ENCODE assay signal across 8 cellular contexts in the genomic region with DNA sequence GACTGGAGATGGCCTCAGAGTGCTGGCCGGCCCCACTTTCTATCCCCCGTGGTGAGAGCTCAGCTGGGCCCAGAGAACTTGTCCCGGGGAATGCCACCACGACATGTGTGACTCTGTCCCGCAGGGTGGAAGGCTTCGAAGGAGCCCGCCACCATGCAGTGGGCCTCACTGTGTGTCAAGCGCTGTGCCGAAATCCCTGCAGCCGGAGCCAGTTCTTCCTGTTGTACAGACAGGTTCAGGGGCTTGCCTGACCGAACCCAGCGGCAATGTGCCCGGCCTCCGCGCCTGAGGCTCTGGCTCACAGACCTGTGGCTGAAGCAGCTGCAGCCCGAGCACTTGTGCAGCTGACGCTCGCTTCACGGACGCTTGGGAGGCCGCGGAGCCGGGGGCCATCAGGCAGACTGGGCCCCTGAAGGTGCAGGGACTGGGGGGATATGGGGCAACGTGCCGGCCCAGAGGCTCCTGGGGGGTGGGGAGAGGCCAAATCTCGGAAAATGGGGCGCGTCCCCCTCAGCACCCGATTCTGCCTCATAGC. TPM values are rescaled to one million over a fixed set of nuclear protein-coding genes. Genes with fewer than 3 reads are reported as not detected.
DNase-seq lines count a peak whose midpoint lies in the region; ATAC-seq and TF ChIP-seq lines count a peak whose summit lies in the region.

No MANE protein-coding gene starts in this region.

- H3K27me3 Mint-ChIP-seq in stimulated activated naive CD8-positive, alpha-beta T cell treated with anti-CD3 and anti-CD28 coated beads, Interleukin-15, Interleukin-2, amounts not matched to agents 100 ng/mL and 50 ng/mL, for 24 hours = no peaks in the 10 kb centered on the region

- TF ChIP-seq CTCF in cardiac fibroblast (IDR thresholded peaks at IDR 0.05; ENCODE audit: low read depth, low read length) = no peak

- peaks cover 31% of the 10 kb centered on the region for H3K4me1 Mint-ChIP-seq in stimulated activated naive CD8-positive, alpha-beta T cell treated with anti-CD3 and anti-CD28 coated beads, Interleukin-15, Interleukin-2, amounts not matched to agents 100 ng/mL and 50 ng/mL, for 24 hours (ENCODE audit: low read depth)

- peak; percentile 43 for ATAC-seq in left lobe of liver
- ATAC-seq in GM18870 (IDR thresholded peaks at IDR 0.05; ENCODE audit: unreplicated experiment) = no peak

- H3K36me3 Mint-ChIP-seq in stimulated activated naive CD8-positive, alpha-beta T cell treated with anti-CD3 and anti-CD28 coated beads, Interleukin-15, Interleukin-2, amounts not matched to agents 100 ng/mL and 50 ng/mL, for 24 hours (ENCODE audit: low read depth) = peaks cover 4% of the 10 kb centered on the region

- H3K9me3 Mint-ChIP-seq in stimulated activated naive CD8-positive, alpha-beta T cell treated with anti-CD3 and anti-CD28 coated beads, Interleukin-15, Interleukin-2, amounts not matched to agents 100 ng/mL and 50 ng/mL, for 24 hours = no peaks in the 10 kb centered on the region

- peak; percentile 67 for DNase-seq in activated effector memory CD4-positive, alpha-beta T cell treated with anti-CD3 and anti-CD28 coated beads, Interleukin-2, amount 50 U/mL, for 16 hours
- DNase-seq in activated effector memory CD4-positive, alpha-beta T cell treated with Interleukin-2 at 50 U/mL for 16 hours = no peak
- DNase-seq in SHP77 treated with DMSO at 0.1 percent for 48 hours (lab: John Stamatoyannopoulos, UW) (peak; percentile 2), cardiac fibroblast (ENCODE audit: low read depth in 2 of 2) (peak; percentile 48 to 56), left lobe of liver (ENCODE audit: low spot score) (peak; percentile 59), T1000 (lab: John Stamatoyannopoulos, UW) (no peak)

- peak overlapping the region; percentile 83 for H3K4me3 Mint-ChIP-seq in stimulated activated naive CD8-positive, alpha-beta T cell treated with anti-CD3 and anti-CD28 coated beads, Interleukin-15, Interleukin-2, amounts not matched to agents 100 ng/mL and 50 ng/mL, for 24 hours

- H3K27ac Mint-ChIP-seq in stimulated activated naive CD8-positive, alpha-beta T cell treated with anti-CD3 and anti-CD28 coated beads, Interleukin-15, Interleukin-2, amounts not matched to agents 100 ng/mL and 50 ng/mL, for 24 hours = peak overlapping the region; percentile 47

- peak overlapping the region; percentile 74 to 79 for H3K4me3 ChIP-seq in cardiac fibroblast (replicated peaks in 1 of 2; ENCODE audit: low read depth in 2 of 2, low read length in 2 of 2)

RNA-seq across cellular contexts. Expression of a gene that starts 0.7 kb away (rescaled TPM):
- total RNA-seq in left lobe of liver = 8.4 TPM

RNA-seq across cellular contexts. Expression of a gene that starts 30.6 kb away (rescaled TPM):
- 24.0 TPM for total RNA-seq in left lobe of liver

Comparison
In these comparisons a context has a peak if more than half of its experiments do, and no peak if none do; other contexts are left out.
1. DNase-seq: peak in activated effector memory CD4-positive, alpha-beta T cell treated with anti-CD3 and anti-CD28 coated beads, Interleukin-2, amount 50 U/mL, for 16 hours (single experiment), SHP77 treated with DMSO at 0.1 percent for 48 hours (single experiment), cardiac fibroblast (2 of 2) and left lobe of liver (single experiment); none in activated effector memory CD4-positive, alpha-beta T cell treated with Interleukin-2 at 50 U/mL for 16 hours (single experiment) and T1000 (single experiment).